17 cellular contexts compared by ENCODE assay signal in the genomic region with DNA sequence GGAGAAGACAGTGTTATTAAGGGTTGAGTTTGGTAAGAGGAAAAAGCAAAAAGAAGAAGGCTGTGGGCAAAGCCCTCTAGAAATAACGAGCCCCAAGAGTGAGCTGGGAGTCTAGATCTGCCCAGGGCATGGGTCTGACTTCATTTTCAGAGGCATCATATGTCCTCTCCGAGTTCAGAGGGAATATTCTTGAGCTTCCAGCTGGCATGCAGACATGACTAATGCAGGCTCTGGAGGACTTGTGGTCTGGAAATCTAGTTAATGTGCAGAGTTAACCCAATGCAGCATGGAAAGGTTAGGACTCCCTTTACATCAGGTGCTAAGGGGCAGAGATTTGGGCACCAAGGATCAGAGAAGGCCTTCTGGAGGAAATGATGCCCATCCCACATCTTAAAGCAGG. TPM values are rescaled to one million over a fixed set of nuclear protein-coding genes. Genes with fewer than 3 reads are reported as not detected.
A peak's percentile ranks its signal among the peaks of the same experiment; 100 is the strongest.
DNase-seq lines count a peak whose midpoint lies in the region; ATAC-seq and TF ChIP-seq lines count a peak whose summit lies in the region.
"Had no signal": no experiment of that assay in that cellular context is flagged by ENCODE, and none has a peak within 500 bp of the region (broad histone marks: within the 10 kb centered on the region; RNA-seq: fewer than 3 reads in every experiment).

No MANE protein-coding gene starts in this region.

- no peaks in the 10 kb centered on the region for H3K27me3 ChIP-seq in kidney epithelial cell (ENCODE audit: control insufficient read depth, insufficient read depth, low read length)
- H3K27me3 ChIP-seq: BE2C, uterus had no signal

- ATAC-seq in stimulated activated naive CD8-positive, alpha-beta T cell treated with anti-CD3 and anti-CD28 coated beads, Interleukin-15, amount 100 ng/mL, for 72 hours, result no peak

- TF ChIP-seq CTCF in astrocyte of the cerebellum (IDR thresholded peaks at IDR 0.05; ENCODE audit: low read depth, low read length, missing control alignments) (no peak), kidney epithelial cell (IDR thresholded peaks at IDR 0.05; ENCODE audit: insufficient read depth, low read length, poor library complexity, severe bottlenecking) (no peak)

- H3K4me3 Mint-ChIP-seq in stimulated activated naive CD8-positive, alpha-beta T cell treated with anti-CD3 and anti-CD28 coated beads, Interleukin-15, amount 100 ng/mL, for 72 hours, result no peak overlapping the region
- H3K4me3 Mint-ChIP-seq: brain; T-helper 1 cell treated with Interleukin-12 subunit alpha and Interleukin-12 subunit beta and Interleukin-4 antibody, amounts not matched to agents 30 μg/mL and 1 μg/mL, for 36 hours had no signal

- peaks cover 1% of the 10 kb centered on the region for H3K36me3 ChIP-seq in kidney epithelial cell (ENCODE audit: control insufficient read depth, insufficient read depth, low read length)
- H3K36me3 ChIP-seq: BE2C, uterus had no signal

- H3K4me1 Mint-ChIP-seq in stimulated activated naive CD8-positive, alpha-beta T cell treated with anti-CD3 and anti-CD28 coated beads, Interleukin-15, amount 100 ng/mL, for 72 hours, result no peaks in the 10 kb centered on the region

- peaks cover 7% of the 10 kb centered on the region for H3K27me3 Mint-ChIP-seq in stimulated activated naive CD8-positive, alpha-beta T cell treated with anti-CD3 and anti-CD28 coated beads, Interleukin-15, amount 100 ng/mL, for 72 hours

- H3K4me3 ChIP-seq in astrocyte of the cerebellum (ENCODE audit: low read depth, low read length) (no peak overlapping the region), kidney epithelial cell (ENCODE audit: low read depth, low read length) (no peak overlapping the region)
- H3K4me3 ChIP-seq: uterus had no signal

- in situ Hi-C loops in astrocyte of the cerebellum (cut with HindIII; ENCODE audit: low sequenced_read_pairs), result no loop called here

- peaks cover 0 to 6% of the 10 kb centered on the region in 2 donors for H3K9me3 Mint-ChIP-seq in stimulated activated naive CD8-positive, alpha-beta T cell treated with anti-CD3 and anti-CD28 coated beads, Interleukin-15, amount 100 ng/mL, for 72 hours

- no peak overlapping the region for H3K27ac Mint-ChIP-seq in stimulated activated naive CD8-positive, alpha-beta T cell treated with anti-CD3 and anti-CD28 coated beads, Interleukin-15, amount 100 ng/mL, for 72 hours
- H3K27ac Mint-ChIP-seq: T-helper 1 cell treated with Interleukin-12 subunit alpha and Interleukin-12 subunit beta and Interleukin-4 antibody, amounts not matched to agents 30 μg/mL and 1 μg/mL, for 36 hours had no signal

- DNase-seq in AG08395 (ENCODE audit: low spot score) (peak; percentile 31), HS-27A (ENCODE audit: low read depth) (peak; percentile 49), astrocyte of the cerebellum (ENCODE audit: low read depth) (peak; percentile 41), kidney epithelial cell (ENCODE audit: low read depth) (peak; percentile 89), HPDE6-E6E7 (ENCODE audit: extremely low spot score) (no peak), middle frontal gyrus (ENCODE audit: extremely low spot score, low spot score) (no peak), SIG-M5 (lab: John Stamatoyannopoulos, UW) (no peak)
- DNase-seq in stimulated activated naive CD8-positive, alpha-beta T cell treated with anti-CD3 and anti-CD28 coated beads, Interleukin-15, amount 100 ng/mL, for 72 hours, result no peak
- DNase-seq: activated CD4-positive, alpha-beta T cell treated with anti-CD3 and anti-CD28 coated beads, Interleukin-2, amount 50 U/mL, for 1 hour; BE2C; NCI-H2227 treated with DMSO at 0.1 percent for 48 hours; occipital lobe; OCI-M1; uterus had no signal

RNA-seq across cellular contexts. Expression of a gene that starts 7.3 kb away (rescaled TPM):
- not detected in 2 replicates for total RNA-seq in kidney epithelial cell
- total RNA-seq: lung microvascular endothelial cell, occipital lobe, uterus had no signal

Comparison
In these comparisons a context has a peak if more than half of its experiments do, and no peak if none do; other contexts are left out.
1. DNase-seq: peak in AG08395 (single experiment), HS-27A (single experiment), astrocyte of the cerebellum (single experiment) and kidney epithelial cell (single experiment); none in HPDE6-E6E7 (single experiment), stimulated activated naive CD8-positive, alpha-beta T cell treated with anti-CD3 and anti-CD28 coated beads, Interleukin-15, amount 100 ng/mL, for 72 hours (0 of 2), middle frontal gyrus (single experiment) and SIG-M5 (single experiment).